16 cellular contexts compared by ENCODE assay signal in the genomic region with DNA sequence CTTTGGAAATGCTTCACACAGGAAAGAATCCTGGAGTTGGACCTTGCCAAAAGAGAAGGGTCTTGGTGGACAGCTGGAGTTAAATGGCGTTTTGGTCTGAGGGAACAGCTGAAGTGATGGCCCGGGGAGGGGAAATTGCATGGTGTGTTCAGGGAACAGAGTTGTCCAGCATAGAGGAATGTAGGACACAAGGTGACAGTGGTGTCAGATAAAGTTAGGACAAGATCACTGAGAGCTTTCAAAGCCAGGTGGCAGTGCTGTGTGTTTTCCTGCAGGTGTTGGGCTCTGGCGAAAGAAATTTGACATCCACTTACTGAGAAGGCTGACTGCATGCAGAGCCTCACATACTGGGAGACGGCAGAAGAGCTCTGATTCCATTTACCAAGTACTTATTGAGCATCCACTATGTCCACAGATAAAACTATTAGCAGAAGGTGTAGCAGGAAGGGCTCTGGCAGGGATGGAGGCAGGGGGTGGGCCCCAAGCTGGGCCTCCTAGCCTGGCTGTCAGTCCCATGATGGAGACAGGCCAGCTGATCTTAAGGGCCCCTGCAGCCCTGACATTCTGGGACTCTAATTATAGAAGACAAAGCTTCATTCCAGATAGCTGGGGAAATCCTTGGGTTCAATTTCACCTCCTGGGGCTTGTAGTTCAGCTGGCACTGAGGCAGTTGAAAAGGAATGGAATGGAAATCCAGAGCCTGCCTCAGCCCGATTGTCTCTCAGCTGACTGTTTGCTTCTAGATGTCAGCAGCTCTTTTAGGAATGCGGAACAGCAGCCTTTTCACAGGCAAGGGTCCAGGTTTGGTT.
A peak's percentile ranks its signal among the peaks of the same experiment; 100 is the strongest.
DNase-seq lines count a peak whose midpoint lies in the region; ATAC-seq and TF ChIP-seq lines count a peak whose summit lies in the region.
"Had no signal": no experiment of that assay in that cellular context is flagged by ENCODE, and none has a peak within 500 bp of the region (broad histone marks: within the 10 kb centered on the region; RNA-seq: fewer than 3 reads in every experiment).

No MANE protein-coding gene starts in this region.

- H3K4me2 ChIP-seq in OCI-LY3 (ENCODE audit: low read length), result no peak overlapping the region

- TF ChIP-seq CTCF in OCI-LY3 (IDR thresholded peaks at IDR 0.05; ENCODE audit: low read depth, low read length), result peak; percentile 14; the same call in 1 of the 2 replicates
- no peak for TF ChIP-seq CTCF in fibroblast of the aortic adventitia (IDR thresholded peaks at IDR 0.05; ENCODE audit: insufficient read depth, low read length)
- no peak for TF ChIP-seq CTCF in nephron (IDR thresholded peaks at IDR 0.05; ENCODE audit: unreplicated experiment in 3 of 3)
- no peak for TF ChIP-seq CTCF in brain microvascular endothelial cell (IDR thresholded peaks at IDR 0.05; ENCODE audit: low read depth, low read length, missing control alignments)

- intact Hi-C loops in activated T-helper 1 cell treated with anti-CD3 and anti-CD28 coated beads, Interleukin-12 subunit alpha, Interleukin-12 subunit beta, Interleukin-2, Interleukin-4 antibody, amounts not matched to agents 30 ng/mL and 10 ng/mL and 1 ng/mL, durations not matched to agents 14 hours and 24 hours and 36 hours (cut with micrococcal nuclease), result no loop called here

- no peak for ATAC-seq in GM19351 (IDR thresholded peaks at IDR 0.05; ENCODE audit: unreplicated experiment)

- no peaks in the 10 kb centered on the region for H4K20me1 ChIP-seq in OCI-LY3 (ENCODE audit: insufficient read depth, low read length)

- no peaks in the 10 kb centered on the region for H3K36me3 ChIP-seq in OCI-LY3 (replicated peaks; ENCODE audit: low read depth, low read length)
- no peaks in the 10 kb centered on the region for H3K36me3 ChIP-seq in brain microvascular endothelial cell (replicated peaks)
- H3K36me3 ChIP-seq: esophagus muscularis mucosa, ovary, SJSA1 had no signal

- H3K4me3 ChIP-seq in OCI-LY3 (ENCODE audit: low read length) (no peak overlapping the region), fibroblast of the aortic adventitia (ENCODE audit: low read depth, low read length) (no peak overlapping the region), brain microvascular endothelial cell (ENCODE audit: low read depth, low read length) (no peak overlapping the region)
- H3K4me3 ChIP-seq: esophagus muscularis mucosa, ovary, SJSA1 had no signal

- H3K9me3 Mint-ChIP-seq in nephron, result peaks cover 2% of the 10 kb centered on the region
- H3K9me3 Mint-ChIP-seq in activated T-helper 1 cell treated with anti-CD3 and anti-CD28 coated beads, Interleukin-12 subunit alpha, Interleukin-12 subunit beta, Interleukin-2, Interleukin-4 antibody, amounts not matched to agents 30 ng/mL and 10 ng/mL and 1 ng/mL, durations not matched to agents 14 hours and 24 hours and 36 hours, result no peaks in the 10 kb centered on the region
- H3K9me3 Mint-ChIP-seq: central memory CD8-positive, alpha-beta T cell had no signal

- H3K27me3 Mint-ChIP-seq in nephron (ENCODE audit: low read depth), result peaks cover 5% of the 10 kb centered on the region
- H3K27me3 Mint-ChIP-seq in activated T-helper 1 cell treated with anti-CD3 and anti-CD28 coated beads, Interleukin-12 subunit alpha, Interleukin-12 subunit beta, Interleukin-2, Interleukin-4 antibody, amounts not matched to agents 30 ng/mL and 10 ng/mL and 1 ng/mL, durations not matched to agents 14 hours and 24 hours and 36 hours (ENCODE audit: insufficient read depth), result peaks cover 7% of the 10 kb centered on the region
- H3K27me3 Mint-ChIP-seq: central memory CD8-positive, alpha-beta T cell had no signal

- H3K4me1 ChIP-seq in OCI-LY3 (ENCODE audit: low read length), result no peaks in the 10 kb centered on the region
- H3K4me1 ChIP-seq: SJSA1 had no signal

- in situ Hi-C loops in brain microvascular endothelial cell (cut with HindIII; ENCODE audit: low pct_ligation_motif_present, low sequenced_read_pairs), result no loop called here

- H3K27ac ChIP-seq in OCI-LY3 (ENCODE audit: low read length) (no peak overlapping the region), brain microvascular endothelial cell (no peak overlapping the region)
- H3K27ac ChIP-seq: ovary, SJSA1 had no signal

- no peak overlapping the region for H2AFZ ChIP-seq in OCI-LY3 (ENCODE audit: low read depth, low read length)

- peak overlapping the region; percentile 9 to 60 (median 50) for H3K27ac Mint-ChIP-seq in nephron
- no peak overlapping the region for H3K27ac Mint-ChIP-seq in activated T-helper 1 cell treated with anti-CD3 and anti-CD28 coated beads, Interleukin-12 subunit alpha, Interleukin-12 subunit beta, Interleukin-2, Interleukin-4 antibody, amounts not matched to agents 30 ng/mL and 10 ng/mL and 1 ng/mL, durations not matched to agents 14 hours and 24 hours and 36 hours
- H3K27ac Mint-ChIP-seq: B cell had no signal

- no peaks in the 10 kb centered on the region for H3K79me2 ChIP-seq in OCI-LY3 (ENCODE audit: low read length)

- DNase-seq in AG20443 (ENCODE audit: low spot score), result peak; percentile 17
- DNase-seq in fibroblast of the aortic adventitia (ENCODE audit: low read depth), result peak; percentile 52
- no peak for DNase-seq in brain microvascular endothelial cell
- DNase-seq in NCI-H1694 treated with DMSO at 0.1 percent for 48 hours (lab: John Stamatoyannopoulos, UW), result no peak
- DNase-seq in activated T-helper 1 cell treated with anti-CD3 and anti-CD28 coated beads, Interleukin-12 subunit alpha, Interleukin-12 subunit beta, Interleukin-2, Interleukin-4 antibody, amounts not matched to agents 30 ng/mL and 10 ng/mL and 1 ng/mL, durations not matched to agents 14 hours and 24 hours and 36 hours (ENCODE audit: low spot score), result no peak
- DNase-seq: activated naive CD4-positive, alpha-beta T cell; NCI-H2029 treated with DMSO at 0.1 percent for 48 hours; ovary; stimulated activated CD4-positive, alpha-beta T cell treated with anti-CD3 and anti-CD28 coated beads, Interleukin-1b, Interleukin-23, amount 100 ng/mL, for 48 hours had no signal

- H3K27me3 ChIP-seq in OCI-LY3 (ENCODE audit: low read depth, low read length), result no peaks in the 10 kb centered on the region
- no peaks in the 10 kb centered on the region for H3K27me3 ChIP-seq in brain microvascular endothelial cell (replicated peaks)
- H3K27me3 ChIP-seq: esophagus muscularis mucosa, ovary, SJSA1 had no signal

- H3K4me1 Mint-ChIP-seq in nephron, result peaks cover 23% of the 10 kb centered on the region
- H3K4me1 Mint-ChIP-seq in activated T-helper 1 cell treated with anti-CD3 and anti-CD28 coated beads, Interleukin-12 subunit alpha, Interleukin-12 subunit beta, Interleukin-2, Interleukin-4 antibody, amounts not matched to agents 30 ng/mL and 10 ng/mL and 1 ng/mL, durations not matched to agents 14 hours and 24 hours and 36 hours (ENCODE audit: low read depth), result no peaks in the 10 kb centered on the region
- H3K4me1 Mint-ChIP-seq: B cell; central memory CD8-positive, alpha-beta T cell had no signal

- no peaks in the 10 kb centered on the region for H3K9me3 ChIP-seq in OCI-LY3 (ENCODE audit: insufficient read depth, low read length)
- H3K9me3 ChIP-seq: esophagus muscularis mucosa, ovary, SJSA1 had no signal

- no peak overlapping the region for H3K9ac ChIP-seq in OCI-LY3 (ENCODE audit: low read length)

- no peaks in the 10 kb centered on the region for H3K36me3 Mint-ChIP-seq in nephron (ENCODE audit: low read depth)
- H3K36me3 Mint-ChIP-seq in activated T-helper 1 cell treated with anti-CD3 and anti-CD28 coated beads, Interleukin-12 subunit alpha, Interleukin-12 subunit beta, Interleukin-2, Interleukin-4 antibody, amounts not matched to agents 30 ng/mL and 10 ng/mL and 1 ng/mL, durations not matched to agents 14 hours and 24 hours and 36 hours (ENCODE audit: low read depth), result no peaks in the 10 kb centered on the region

- H3K4me3 Mint-ChIP-seq in nephron, result no peak overlapping the region
- no peak overlapping the region for H3K4me3 Mint-ChIP-seq in activated T-helper 1 cell treated with anti-CD3 and anti-CD28 coated beads, Interleukin-12 subunit alpha, Interleukin-12 subunit beta, Interleukin-2, Interleukin-4 antibody, amounts not matched to agents 30 ng/mL and 10 ng/mL and 1 ng/mL, durations not matched to agents 14 hours and 24 hours and 36 hours
- H3K4me3 Mint-ChIP-seq: B cell; central memory CD8-positive, alpha-beta T cell had no signal

Comparison
In these comparisons a context has a peak if more than half of its experiments do, and no peak if none do; other contexts are left out.
1. DNase-seq: peak in AG20443 (single experiment) and fibroblast of the aortic adventitia (single experiment); none in brain microvascular endothelial cell (single experiment), NCI-H1694 treated with DMSO at 0.1 percent for 48 hours (single experiment) and activated T-helper 1 cell treated with anti-CD3 and anti-CD28 coated beads, Interleukin-12 subunit alpha, Interleukin-12 subunit beta, Interleukin-2, Interleukin-4 antibody, amounts not matched to agents 30 ng/mL and 10 ng/mL and 1 ng/mL, durations not matched to agents 14 hours and 24 hours and 36 hours (single experiment).